ENCODE assay signal across 1 cellular context in the genomic region with DNA sequence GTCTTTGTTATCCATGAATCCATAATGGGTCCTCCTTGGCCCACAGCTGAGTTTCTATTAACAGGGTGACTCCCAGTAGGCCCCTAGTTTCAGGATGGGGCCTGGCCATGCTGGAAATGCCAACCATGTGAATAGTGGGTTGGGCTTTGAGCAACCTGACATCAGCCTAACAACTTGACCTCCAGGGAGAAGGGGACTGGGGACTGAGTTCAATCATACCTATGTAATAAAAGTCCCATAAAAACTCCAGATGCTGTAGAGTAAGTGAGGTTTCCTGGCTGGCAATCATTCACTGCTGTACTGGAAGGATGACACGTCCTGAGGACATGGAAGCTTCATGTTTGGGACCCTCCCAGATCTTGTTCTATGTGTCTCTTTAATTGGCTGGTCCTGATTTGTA.
TF ChIP-seq lines count a peak whose summit lies in the region.

No MANE protein-coding gene starts in this region.

TF ChIP-seq in WTC11, 78 proteins besides CTCF, POLR2A, EP300 and RAD21 (continued from another document):
- TF ChIP-seq, protein P1, sequence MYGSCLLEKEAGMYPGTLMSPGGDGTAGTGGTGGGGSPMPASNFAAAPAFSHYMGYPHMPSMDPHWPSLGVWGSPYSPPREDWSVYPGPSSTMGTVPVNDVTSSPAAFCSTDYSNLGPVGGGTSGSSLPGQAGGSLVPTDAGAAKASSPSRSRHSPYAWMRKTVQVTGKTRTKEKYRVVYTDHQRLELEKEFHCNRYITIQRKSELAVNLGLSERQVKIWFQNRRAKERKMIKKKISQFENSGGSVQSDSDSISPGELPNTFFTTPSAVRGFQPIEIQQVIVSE (CRISPR knock-in tag; IDR thresholded peaks at IDR 0.05; ENCODE audit: borderline replicate concordance), result no peak
- TF ChIP-seq, protein P2, sequence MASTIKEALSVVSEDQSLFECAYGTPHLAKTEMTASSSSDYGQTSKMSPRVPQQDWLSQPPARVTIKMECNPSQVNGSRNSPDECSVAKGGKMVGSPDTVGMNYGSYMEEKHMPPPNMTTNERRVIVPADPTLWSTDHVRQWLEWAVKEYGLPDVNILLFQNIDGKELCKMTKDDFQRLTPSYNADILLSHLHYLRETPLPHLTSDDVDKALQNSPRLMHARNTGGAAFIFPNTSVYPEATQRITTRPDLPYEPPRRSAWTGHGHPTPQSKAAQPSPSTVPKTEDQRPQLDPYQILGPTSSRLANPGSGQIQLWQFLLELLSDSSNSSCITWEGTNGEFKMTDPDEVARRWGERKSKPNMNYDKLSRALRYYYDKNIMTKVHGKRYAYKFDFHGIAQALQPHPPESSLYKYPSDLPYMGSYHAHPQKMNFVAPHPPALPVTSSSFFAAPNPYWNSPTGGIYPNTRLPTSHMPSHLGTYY (CRISPR knock-in tag; IDR thresholded peaks at IDR 0.05), result no peak
- TF ChIP-seq ZNF263 (CRISPR knock-in tag; IDR thresholded peaks at IDR 0.05; ENCODE audit: low read depth) (no peak), IRF2 (CRISPR knock-in tag; IDR thresholded peaks at IDR 0.05; ENCODE audit: borderline replicate concordance, low read depth) (no peak), ZNF232 (CRISPR knock-in tag; IDR thresholded peaks at IDR 0.05) (no peak)
- TF ChIP-seq, protein P3, sequence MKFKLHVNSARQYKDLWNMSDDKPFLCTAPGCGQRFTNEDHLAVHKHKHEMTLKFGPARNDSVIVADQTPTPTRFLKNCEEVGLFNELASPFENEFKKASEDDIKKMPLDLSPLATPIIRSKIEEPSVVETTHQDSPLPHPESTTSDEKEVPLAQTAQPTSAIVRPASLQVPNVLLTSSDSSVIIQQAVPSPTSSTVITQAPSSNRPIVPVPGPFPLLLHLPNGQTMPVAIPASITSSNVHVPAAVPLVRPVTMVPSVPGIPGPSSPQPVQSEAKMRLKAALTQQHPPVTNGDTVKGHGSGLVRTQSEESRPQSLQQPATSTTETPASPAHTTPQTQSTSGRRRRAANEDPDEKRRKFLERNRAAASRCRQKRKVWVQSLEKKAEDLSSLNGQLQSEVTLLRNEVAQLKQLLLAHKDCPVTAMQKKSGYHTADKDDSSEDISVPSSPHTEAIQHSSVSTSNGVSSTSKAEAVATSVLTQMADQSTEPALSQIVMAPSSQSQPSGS (CRISPR knock-in tag; IDR thresholded peaks at IDR 0.05; ENCODE audit: borderline replicate concordance, low read depth), result no peak
- TF ChIP-seq, protein P4, sequence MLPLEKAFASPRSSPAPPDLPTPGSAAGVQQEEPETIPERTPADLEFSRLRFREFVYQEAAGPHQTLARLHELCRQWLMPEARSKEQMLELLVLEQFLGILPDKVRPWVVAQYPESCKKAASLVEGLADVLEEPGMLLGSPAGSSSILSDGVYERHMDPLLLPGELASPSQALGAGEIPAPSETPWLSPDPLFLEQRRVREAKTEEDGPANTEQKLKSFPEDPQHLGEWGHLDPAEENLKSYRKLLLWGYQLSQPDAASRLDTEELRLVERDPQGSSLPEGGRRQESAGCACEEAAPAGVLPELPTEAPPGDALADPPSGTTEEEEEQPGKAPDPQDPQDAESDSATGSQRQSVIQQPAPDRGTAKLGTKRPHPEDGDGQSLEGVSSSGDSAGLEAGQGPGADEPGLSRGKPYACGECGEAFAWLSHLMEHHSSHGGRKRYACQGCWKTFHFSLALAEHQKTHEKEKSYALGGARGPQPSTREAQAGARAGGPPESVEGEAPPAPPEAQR (CRISPR knock-in tag; IDR thresholded peaks at IDR 0.05), result no peak
- TF ChIP-seq, protein P5, sequence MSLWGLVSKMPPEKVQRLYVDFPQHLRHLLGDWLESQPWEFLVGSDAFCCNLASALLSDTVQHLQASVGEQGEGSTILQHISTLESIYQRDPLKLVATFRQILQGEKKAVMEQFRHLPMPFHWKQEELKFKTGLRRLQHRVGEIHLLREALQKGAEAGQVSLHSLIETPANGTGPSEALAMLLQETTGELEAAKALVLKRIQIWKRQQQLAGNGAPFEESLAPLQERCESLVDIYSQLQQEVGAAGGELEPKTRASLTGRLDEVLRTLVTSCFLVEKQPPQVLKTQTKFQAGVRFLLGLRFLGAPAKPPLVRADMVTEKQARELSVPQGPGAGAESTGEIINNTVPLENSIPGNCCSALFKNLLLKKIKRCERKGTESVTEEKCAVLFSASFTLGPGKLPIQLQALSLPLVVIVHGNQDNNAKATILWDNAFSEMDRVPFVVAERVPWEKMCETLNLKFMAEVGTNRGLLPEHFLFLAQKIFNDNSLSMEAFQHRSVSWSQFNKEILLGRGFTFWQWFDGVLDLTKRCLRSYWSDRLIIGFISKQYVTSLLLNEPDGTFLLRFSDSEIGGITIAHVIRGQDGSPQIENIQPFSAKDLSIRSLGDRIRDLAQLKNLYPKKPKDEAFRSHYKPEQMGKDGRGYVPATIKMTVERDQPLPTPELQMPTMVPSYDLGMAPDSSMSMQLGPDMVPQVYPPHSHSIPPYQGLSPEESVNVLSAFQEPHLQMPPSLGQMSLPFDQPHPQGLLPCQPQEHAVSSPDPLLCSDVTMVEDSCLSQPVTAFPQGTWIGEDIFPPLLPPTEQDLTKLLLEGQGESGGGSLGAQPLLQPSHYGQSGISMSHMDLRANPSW (CRISPR knock-in tag; conservative IDR thresholded peaks at IDR 0.05; ENCODE audit: low read depth), result no peak
